Comparison of ENCODE assay signal across 1 cellular context in genomic region chr18:9886005-9886348, GRCh38.
TF ChIP-seq lines count a peak whose summit lies in the region.

No MANE protein-coding gene starts in this region.

TF ChIP-seq in K562, 482 proteins besides CTCF, POLR2A, EP300 and RAD21 (continued from another document and continues in another):
- TF ChIP-seq ZBTB40 (IDR thresholded peaks at IDR 0.05) (no peak; the same call in 1 of the 2 replicates), ZBTB40 (CRISPR knock-in tag; IDR thresholded peaks at IDR 0.05) (no peak), YBX1 (IDR thresholded peaks at IDR 0.05) (no peak), CEBPB (tag; IDR thresholded peaks at IDR 0.05) (no peak), HNRNPL (IDR thresholded peaks at IDR 0.05; ENCODE audit: low read depth, low read length) (no peak), AFF4 (CRISPR knock-in tag; IDR thresholded peaks at IDR 0.05) (no peak), PTBP1 (IDR thresholded peaks at IDR 0.05; ENCODE audit: low read depth, low read length) (no peak), TFAM (CRISPR knock-in tag; conservative IDR thresholded peaks at IDR 0.05) (no peak), THRB (CRISPR knock-in tag; conservative IDR thresholded peaks at IDR 0.05) (peak; percentile 68; the same call in 1 of the 2 replicates), ZFX (CRISPR knock-in tag; IDR thresholded peaks at IDR 0.05) (no peak), ASH1L (IDR thresholded peaks at IDR 0.05; ENCODE audit: borderline replicate concordance, low read depth, partially characterized antibody) (peak; percentile 20), ZBTB12 (CRISPR knock-in tag; IDR thresholded peaks at IDR 0.05) (0 out of 2 replicates have a peak, but pooled peaks have one; percentile 15), KDM4B (IDR thresholded peaks at IDR 0.05; ENCODE audit: borderline replicate concordance in 2 of 2, low read depth in 1 of 2) (no peak), NFE2L1 (tag; IDR thresholded peaks at IDR 0.05; ENCODE audit: borderline replicate concordance, low read depth) (no peak), ZNF77 (CRISPR knock-in tag; IDR thresholded peaks at IDR 0.05) (no peak), GMEB1 (CRISPR knock-in tag; IDR thresholded peaks at IDR 0.05) (no peak), NR0B1 (IDR thresholded peaks at IDR 0.05; ENCODE audit: partially characterized antibody) (no peak), DLX4 (CRISPR knock-in tag; IDR thresholded peaks at IDR 0.05) (no peak), HDAC3 (IDR thresholded peaks at IDR 0.05; ENCODE audit: borderline replicate concordance, partially characterized antibody) (no peak), CREB3L1 (IDR thresholded peaks at IDR 0.05; ENCODE audit: borderline replicate concordance, low read depth) (no peak), HLTF (IDR thresholded peaks at IDR 0.05) (no peak), USF1 (CRISPR knock-in tag; IDR thresholded peaks at IDR 0.05) (no peak), EGR1 (conservative IDR thresholded peaks at IDR 0.05) (no peak), DPF2 (IDR thresholded peaks at IDR 0.05) (no peak), SRSF7 (optimal IDR thresholded peaks at IDR 0.05; ENCODE audit: low read depth, low read length) (no peak), NCOA1 (IDR thresholded peaks at IDR 0.05; ENCODE audit: low read depth) (no peak), XRCC4 (IDR thresholded peaks at IDR 0.05; ENCODE audit: extremely low read depth, insufficient read depth, insufficient read length) (no peak), MED1 (CRISPR knock-in tag; IDR thresholded peaks at IDR 0.05; ENCODE audit: borderline replicate concordance) (no peak), TAF1 (IDR thresholded peaks at IDR 0.05; ENCODE audit: control insufficient read depth, extremely low read depth, insufficient read depth, low read length, severe bottlenecking) (no peak), PHF21A (IDR thresholded peaks at IDR 0.05; ENCODE audit: borderline replicate concordance, low read depth) (no peak), ZNF644 (tag; IDR thresholded peaks at IDR 0.05; ENCODE audit: low read depth) (no peak), MYC (IDR thresholded peaks at IDR 0.05; ENCODE audit: low read depth, low read length) (no peak), MYC (CRISPR knock-in tag; IDR thresholded peaks at IDR 0.05; ENCODE audit: borderline replicate concordance, low read depth) (no peak), ELF4 (CRISPR knock-in tag; IDR thresholded peaks at IDR 0.05) (0 out of 2 replicates have a peak, but pooled peaks have one; percentile 19), ETV5 (CRISPR knock-in tag; IDR thresholded peaks at IDR 0.05; ENCODE audit: low read depth) (no peak), SRSF9 (IDR thresholded peaks at IDR 0.05; ENCODE audit: borderline replicate concordance, low read depth, low read length) (no peak), ETV1 (tag; conservative IDR thresholded peaks at IDR 0.05; ENCODE audit: low read depth) (0 out of 2 replicates have a peak, but pooled peaks have one; percentile 3), NFRKB (IDR thresholded peaks at IDR 0.05; ENCODE audit: low read depth) (peak; percentile 26), ZNF707 (CRISPR knock-in tag; conservative IDR thresholded peaks at IDR 0.05) (no peak), SNIP1 (IDR thresholded peaks at IDR 0.05; ENCODE audit: low read depth) (no peak), JUND (IDR thresholded peaks at IDR 0.05; ENCODE audit: borderline replicate concordance, low read depth, low read length) (no peak), JUND (tag; IDR thresholded peaks at IDR 0.05; ENCODE audit: borderline replicate concordance, low read depth, low read length) (0 out of 3 replicates have a peak, but pooled peaks have one; percentile 2)
